In genomic region chr11:118929496-118930151, GRCh38 we compare ENCODE assay signal across 8 cellular contexts. TPM values are rescaled to one million over a fixed set of nuclear protein-coding genes. Genes with fewer than 3 reads are reported as not detected.
A peak's percentile ranks its signal among the peaks of the same experiment; 100 is the strongest.
DNase-seq lines count a peak whose midpoint lies in the region; ATAC-seq, FAIRE-seq and TF ChIP-seq lines count a peak whose summit lies in the region.

No MANE protein-coding gene starts in this region.

- TF ChIP-seq POLR2A in IMR-90 (IDR thresholded peaks at IDR 0.05; ENCODE audit: low read depth, low read length): no peak

- H2AK5ac ChIP-seq in IMR-90 (ENCODE audit: low read depth, low read length): peak overlapping the region; percentile 90

- H3K36me3 ChIP-seq in CD4-positive, alpha-beta memory T cell (ENCODE audit: insufficient read depth, low read length): no peaks in the 10 kb centered on the region
- no peaks in the 10 kb centered on the region for H3K36me3 ChIP-seq in IMR-90 (ENCODE audit: control insufficient read depth, insufficient read depth, low read length)

- H3K14ac ChIP-seq in IMR-90 (replicated peaks; ENCODE audit: low read depth, low read length): no peak overlapping the region

- H3K27me3 Mint-ChIP-seq in CD4-positive, alpha-beta memory T cell: peaks cover 1 to 2% of the 10 kb centered on the region in 2 donors
- peaks cover 0 to 7% (median 5%) of the 10 kb centered on the region in 3 donors for H3K27me3 Mint-ChIP-seq in naive B cell

- H3K27ac Mint-ChIP-seq in CD4-positive, alpha-beta memory T cell: peak overlapping the region; percentile 97 to 100 (median 98)
- H3K27ac Mint-ChIP-seq in naive B cell: peak overlapping the region; percentile 98 to 100 (median 100)

- H3K23ac ChIP-seq in IMR-90 (ENCODE audit: low read depth, low read length): no peak overlapping the region; the same call in 1 of the 2 replicates

- POLR2A ChIA-PET in CD4-positive, alpha-beta memory T cell (lab: Charles Lee; ENCODE audit: partially characterized antibody): interaction anchor here (0.8 to 5.0 kb wide), 17 partner anchors 10 to 241 kb away, joined by 3 to 40 read pairs (median 3); partner anchors contain the start of genes CENATAC and VPS11
- POLR2A ChIA-PET in IMR-90 (lab: Charles Lee; ENCODE audit: unreplicated experiment): interaction anchor here (0.8 kb wide), 1 partner anchor 18 kb away, joined by 13 read pairs; no protein-coding TSS in a partner anchor

- no peaks in the 10 kb centered on the region for H3K27me3 ChIP-seq in CD4-positive, alpha-beta memory T cell (ENCODE audit: insufficient read depth, low read length)
- H3K27me3 ChIP-seq in IMR-90 (ENCODE audit: control insufficient read depth, insufficient read depth, low read length): no peaks in the 10 kb centered on the region

- DNase-seq in CD4-positive, alpha-beta memory T cell: peak; percentile 79 to 94 (median 83)
- peak; percentile 77 for DNase-seq in IMR-90
- DNase-seq in RCC 7860 (ENCODE audit: low spot score): peak; percentile 54
- DNase-seq in activated T-helper 1 cell treated with anti-CD3 and anti-CD28 coated beads, Interleukin-2, amount 50 U/mL, for 16 hours (ENCODE audit: low read depth in 1 of 2, low spot score in 1 of 2): peak; percentile 63 to 69
- DNase-seq in fibroblast of mammary gland (ENCODE audit: low read depth): peak; percentile 71
- peak; percentile 74 for DNase-seq in naive B cell
- DNase-seq in substantia nigra (lab: John Stamatoyannopoulos, UW): peak in 41 of 49 donors; percentile 51 to 92 (median 79)

- H3K79me1 ChIP-seq in IMR-90 (ENCODE audit: low read depth in 1 of 2, low read length in 2 of 2): peaks cover 0 to 24% of the 10 kb centered on the region in 2 experiments; a peak in 2 of 4 replicates

- TF ChIP-seq CTCF in IMR-90 (conservative IDR thresholded peaks at IDR 0.05; ENCODE audit: low read depth, low read length): no peak
- no peak for TF ChIP-seq CTCF in fibroblast of mammary gland (conservative IDR thresholded peaks at IDR 0.05; ENCODE audit: control insufficient read depth, insufficient read depth, low read depth, low read length)

- H3K9me1 ChIP-seq in IMR-90 (ENCODE audit: insufficient read depth, low read length): no peaks in the 10 kb centered on the region

- CTCF ChIA-PET in CD4-positive, alpha-beta memory T cell (lab: Charles Lee; ENCODE audit: partially characterized antibody): interaction anchor here (0.7 to 3.6 kb wide), 30 partner anchors 10 to 243 kb away, joined by 3 to 33 read pairs (median 5); partner anchors contain the start of genes CXCR5, DDX6, TRAPPC4 and UPK2
- CTCF ChIA-PET in IMR-90 (lab: Yijun Ruan, JAX): interaction anchor here (0.7 to 1.3 kb wide), 5 partner anchors 9 to 23 kb away, joined by 3 read pairs; no protein-coding TSS in a partner anchor

- in situ Hi-C loops in IMR-90 (cut with MboI; ENCODE audit: low sequenced_read_pairs): no loop called here

- H3K56ac ChIP-seq in IMR-90 (ENCODE audit: extremely low read depth, insufficient read depth, low read length): no peak overlapping the region; the same call in 1 of the 2 replicates

- peak overlapping the region; percentile 91 for H2AFZ ChIP-seq in IMR-90 (replicated peaks; ENCODE audit: low read length, poor library complexity)

- TF ChIP-seq RAD21 in IMR-90 (IDR thresholded peaks at IDR 0.05; ENCODE audit: low read length): no peak

- no TSS peak for BruUV-seq in IMR-90 (replicated peaks; lab: Mats Ljungman, UMichigan)

- peak overlapping the region; percentile 18; the same call in 1 of the 2 replicates for H4K91ac ChIP-seq in IMR-90 (ENCODE audit: insufficient read depth, low read depth, low read length)

- WGBS in IMR-90 (ENCODE audit: extremely low coverage in 2 of 2, insufficient read length in 1 of 2), 2 experiments: 0% methylated on average over 4 of the region's 28 CpGs; no CpG with 5 or more reads in 1 of the 2 experiments

- H3K4me1 Mint-ChIP-seq in CD4-positive, alpha-beta memory T cell: peaks cover 26 to 52% (median 34%) of the 10 kb centered on the region in 4 donors
- peaks cover 44 to 67% (median 56%) of the 10 kb centered on the region in 3 donors for H3K4me1 Mint-ChIP-seq in naive B cell

- H3K4me3 ChIP-seq in CD4-positive, alpha-beta memory T cell (ENCODE audit: low read length in 2 of 2): peak overlapping the region; percentile 89 to 97
- H3K4me3 ChIP-seq in IMR-90 (ENCODE audit: insufficient read depth, low read depth, low read length) (peak overlapping the region; percentile 69), fibroblast of mammary gland (ENCODE audit: control insufficient read depth, low read depth, low read length) (peak overlapping the region; percentile 70)

- no peak for FAIRE-seq in RCC 7860 (lab: Jason Lieb, UNC)

- H2AK9ac ChIP-seq in IMR-90 (replicated peaks; ENCODE audit: low read depth, low read length, poor library complexity): peak overlapping the region; percentile 92

- no peak overlapping the region for H4K5ac ChIP-seq in IMR-90 (ENCODE audit: low read depth, low read length)

- no peaks in the 10 kb centered on the region for H3K9me3 ChIP-seq in CD4-positive, alpha-beta memory T cell (ENCODE audit: control insufficient read depth in 1 of 2, low read length in 2 of 2)
- no peaks in the 10 kb centered on the region for H3K9me3 ChIP-seq in IMR-90 (ENCODE audit: control insufficient read depth, insufficient read depth, low read length)

- H3K4ac ChIP-seq in IMR-90 (ENCODE audit: low read depth, low read length): peak overlapping the region; percentile 29; the same call in 1 of the 2 replicates

- ATAC-seq in IMR-90 (ENCODE audit: low read depth) (peak; percentile 16), naive B cell (ENCODE audit: low read depth in 2 of 2) (peak; percentile 3), HG03025 (IDR thresholded peaks at IDR 0.05; ENCODE audit: low FRiP score, unreplicated experiment) (no peak)

- peak overlapping the region; percentile 53 for H3K9ac ChIP-seq in IMR-90 (ENCODE audit: low read depth, low read length)

- peak overlapping the region; percentile 54; the same call in 1 of the 3 replicates for H2BK15ac ChIP-seq in IMR-90 (ENCODE audit: low read depth, low read length)

- peak overlapping the region; percentile 81 for H3K4me2 ChIP-seq in IMR-90 (ENCODE audit: low read depth, low read length)

- H2BK5ac ChIP-seq in IMR-90 (ENCODE audit: low read depth, low read length, poor library complexity, severe bottlenecking): peak overlapping the region; percentile 8

- peak overlapping the region; percentile 99 for H3K27ac ChIP-seq in CD4-positive, alpha-beta memory T cell (ENCODE audit: low read depth, low read length)
- H3K27ac ChIP-seq in IMR-90 (ENCODE audit: insufficient read depth, low read length): peak overlapping the region; percentile 34
- peak overlapping the region; percentile 98 for H3K27ac ChIP-seq in substantia nigra (ENCODE audit: low read depth, low read length, poor library complexity, severe bottlenecking)

- peak overlapping the region; percentile 85 to 97 (median 94) for H3K4me3 Mint-ChIP-seq in CD4-positive, alpha-beta memory T cell
- H3K4me3 Mint-ChIP-seq in naive B cell: peak overlapping the region; percentile 94 to 97 (median 96)

- peaks cover 5% of the 10 kb centered on the region for H4K20me1 ChIP-seq in IMR-90 (ENCODE audit: insufficient read depth, low read length)

- no peak overlapping the region for H3K18ac ChIP-seq in IMR-90 (ENCODE audit: low read depth, low read length)

- H3K4me1 ChIP-seq in CD4-positive, alpha-beta memory T cell (ENCODE audit: insufficient read depth, low read length): peaks cover 36% of the 10 kb centered on the region
- peaks cover 5% of the 10 kb centered on the region; the same call in 1 of the 2 replicates for H3K4me1 ChIP-seq in IMR-90 (ENCODE audit: control insufficient read depth, insufficient read depth, low read length)

- peak overlapping the region; percentile 7; the same call in 1 of the 2 replicates for H2BK120ac ChIP-seq in IMR-90 (ENCODE audit: low read depth, low read length)

- peaks cover 0 to 6% (median 1%) of the 10 kb centered on the region in 8 donors for H3K9me3 Mint-ChIP-seq in CD4-positive, alpha-beta memory T cell
- H3K9me3 Mint-ChIP-seq in naive B cell: peaks cover 0 to 5% (median 1%) of the 10 kb centered on the region in 7 donors

- peaks cover 0 to 31% of the 10 kb centered on the region in 2 donors for H3K36me3 Mint-ChIP-seq in CD4-positive, alpha-beta memory T cell
- peaks cover 0 to 10% of the 10 kb centered on the region in 2 donors for H3K36me3 Mint-ChIP-seq in naive B cell

- dilution Hi-C loops in IMR-90 (cut with HindIII; ENCODE audit: low sequenced_read_pairs, unreplicated experiment): no loop called here

- intact Hi-C loops in CD4-positive, alpha-beta memory T cell (cut with micrococcal nuclease): loop anchor here (1.0 to 5.0 kb wide), 7 partner anchors 22 to 270 kb away; partner anchors contain the start of genes RPS25, TRAPPC4 and UPK2
- intact Hi-C loops in IMR-90 (cut with micrococcal nuclease): no loop called here

- H2BK20ac ChIP-seq in IMR-90 (ENCODE audit: low read depth, low read length): no peak overlapping the region

- peak overlapping the region; percentile 58 to 65; a peak in 3 of 4 replicates for H4K8ac ChIP-seq in IMR-90 (ENCODE audit: low read depth in 2 of 2, low read length in 2 of 2)

RNA-seq across cellular contexts. Expression of gene BCL9L, which starts 3.9 kb away (rescaled TPM):
- 100 to 1,000 TPM; 216 to 232 TPM for total RNA-seq in CD4-positive, alpha-beta memory T cell
- 10 to 100 TPM in 1 of 2 donors, under 1 TPM in 1; 0.45 to 10.9 TPM for polyA plus RNA-seq in CD4-positive, alpha-beta memory T cell
- total RNA-seq in IMR-90 (2012; rRNA removed): 1.7 and 2.3 TPM in 2 replicates
- 17.0 and 21.5 TPM in 2 replicates for polyA plus RNA-seq in IMR-90 (2012; rRNA removed)
- 11.8 and 20.1 TPM in 2 replicates for polyA plus RNA-seq in IMR-90 (2012; cell fraction: cytosol; rRNA removed)
- polyA plus RNA-seq in IMR-90 (2012; cell fraction: nucleus; rRNA removed; ENCODE audit: low replicate concordance): 30.5 and 55.8 TPM in 2 replicates
- polyA plus RNA-seq in naive B cell (ENCODE audit: low read depth in 6 of 6): 1 to 10 TPM in 2 of 6 donors, under 1 TPM in 3, not detected in 1; 0.50 to 3.2 (median 0.75) TPM

RNA-seq across cellular contexts. Expression of gene UPK2, which starts 26.5 kb away (rescaled TPM):
- not detected for total RNA-seq in CD4-positive, alpha-beta memory T cell
- not detected for polyA plus RNA-seq in CD4-positive, alpha-beta memory T cell
- total RNA-seq in IMR-90 (2012; rRNA removed): not detected in 2 replicates
- polyA plus RNA-seq in IMR-90 (2012; rRNA removed) (0.26 and 0.39 TPM in 2 replicates), naive B cell (ENCODE audit: low read depth in 6 of 6) (under 1 TPM in 3 of 6 donors, not detected in 3; 0.33 to 0.43 (median 0.35) TPM)
- 0.47 TPM in 1 of 2 replicates, not detected in the other for polyA plus RNA-seq in IMR-90 (2012; cell fraction: cytosol; rRNA removed)
- polyA plus RNA-seq in IMR-90 (2012; cell fraction: nucleus; rRNA removed; ENCODE audit: low replicate concordance): 0.24 and 0.25 TPM in 2 replicates

RNA-seq across cellular contexts. Expression of gene FOXR1, which starts 41.9 kb away (rescaled TPM):
- total RNA-seq in CD4-positive, alpha-beta memory T cell: not detected
- polyA plus RNA-seq in CD4-positive, alpha-beta memory T cell: not detected
- total RNA-seq in IMR-90 (2012; rRNA removed): not detected in 2 replicates
- polyA plus RNA-seq in IMR-90 (2012; rRNA removed) (not detected in 2 replicates), naive B cell (ENCODE audit: low read depth in 6 of 6) (not detected)
- not detected in 2 replicates for polyA plus RNA-seq in IMR-90 (2012; cell fraction: cytosol; rRNA removed)
- polyA plus RNA-seq in IMR-90 (2012; cell fraction: nucleus; rRNA removed; ENCODE audit: low replicate concordance): not detected in 2 replicates

RNA-seq across cellular contexts. Expression of gene CXCR5, which starts 45.9 kb away (rescaled TPM):
- 10 to 100 TPM; 21.1 to 21.5 TPM for total RNA-seq in CD4-positive, alpha-beta memory T cell
- polyA plus RNA-seq in CD4-positive, alpha-beta memory T cell: 10 to 100 TPM in 1 of 2 donors, 1 to 10 TPM in 1; 7.9 to 18.2 TPM
- total RNA-seq in IMR-90 (2012; rRNA removed): not detected in 2 replicates
- polyA plus RNA-seq in IMR-90 (2012; rRNA removed): not detected in 2 replicates
- not detected in 2 replicates for polyA plus RNA-seq in IMR-90 (2012; cell fraction: cytosol; rRNA removed)
- 0.02 TPM in 1 of 2 replicates, not detected in the other for polyA plus RNA-seq in IMR-90 (2012; cell fraction: nucleus; rRNA removed; ENCODE audit: low replicate concordance)
- polyA plus RNA-seq in naive B cell (ENCODE audit: low read depth in 6 of 6): 100 to 1,000 TPM; 101 to 157 (median 116) TPM

Comparison
In these comparisons a context has a peak if more than half of its experiments do, and no peak if none do; other contexts are left out.
1. H3K27ac ChIP-seq: peak in every context shown above with its lines; median percentile 99 in CD4-positive, alpha-beta memory T cell; 98 in substantia nigra; 34 in IMR-90.